ENCODE assay signal across 1 cellular context in genomic region chr6:129695373-129696027, GRCh38.
TF ChIP-seq lines count a peak whose summit lies in the region.

No MANE protein-coding gene starts in this region.

TF ChIP-seq in GM12878, 131 proteins besides CTCF, POLR2A, EP300 and RAD21 (continued from another document and continues in another):
- TF ChIP-seq NKRF (conservative IDR thresholded peaks at IDR 0.05) (no peak), STAT1 (conservative IDR thresholded peaks at IDR 0.05) (no peak), MYC (IDR thresholded peaks at IDR 0.05; ENCODE audit: insufficient read depth, insufficient read length, insufficient replicate concordance, low read length, severe bottlenecking) (no peak), MEF2A (IDR thresholded peaks at IDR 0.05; ENCODE audit: insufficient read depth, low read depth, low read length) (peak; percentile 93), CBFB (IDR thresholded peaks at IDR 0.05; ENCODE audit: low read depth) (no peak), FOXM1 (IDR thresholded peaks at IDR 0.05; ENCODE audit: low read depth, low read length) (peak; percentile 88; the same call in 1 of the 2 replicates), EED (IDR thresholded peaks at IDR 0.05; ENCODE audit: low read depth) (peak; percentile 65; the same call in 1 of the 2 replicates), MLLT1 (IDR thresholded peaks at IDR 0.05) (no peak; the same call in 1 of the 2 replicates), ZNF622 (IDR thresholded peaks at IDR 0.05) (no peak), SIX5 (IDR thresholded peaks at IDR 0.05; ENCODE audit: low read depth, low read length, severe bottlenecking) (no peak), EGR1 (IDR thresholded peaks at IDR 0.05; ENCODE audit: borderline replicate concordance in 1 of 2, low read depth in 2 of 2, low read length in 2 of 2) (peak in 1 of 2 experiments; percentile 67; a peak in 1 of 3 replicates), ZNF274 (IDR thresholded peaks at IDR 0.05; ENCODE audit: insufficient read depth, insufficient read length) (no peak), SREBF1 (IDR thresholded peaks at IDR 0.05; ENCODE audit: low read length) (no peak), TBL1XR1 (IDR thresholded peaks at IDR 0.05; ENCODE audit: low read depth, low read length) (peak; percentile 76; the same call in 1 of the 2 replicates), STAT3 (IDR thresholded peaks at IDR 0.05; ENCODE audit: low read depth, low read length) (no peak), NR2C2 (IDR thresholded peaks at IDR 0.05; ENCODE audit: borderline replicate concordance, control insufficient read depth, insufficient read length, low read depth) (no peak), BHLHE40 (IDR thresholded peaks at IDR 0.05; ENCODE audit: borderline replicate concordance in 1 of 2, low read depth in 2 of 2, low read length in 1 of 2) (peak; percentile 28 to 47; a peak in 1 of 4 replicates), ZSCAN29 (IDR thresholded peaks at IDR 0.05) (no peak), RELA (IDR thresholded peaks at IDR 0.05; ENCODE audit: borderline replicate concordance, partially characterized antibody) (no peak), ZBTB4 (CRISPR knock-in tag; IDR thresholded peaks at IDR 0.05) (no peak), ELK1 (IDR thresholded peaks at IDR 0.05; ENCODE audit: low read depth, low read length) (no peak), ZNF24 (IDR thresholded peaks at IDR 0.05) (no peak), IRF3 (IDR thresholded peaks at IDR 0.05) (no peak), CEBPB (IDR thresholded peaks at IDR 0.05; ENCODE audit: borderline replicate concordance in 1 of 2, low read depth in 2 of 2, low read length in 2 of 2) (no peak), NFXL1 (IDR thresholded peaks at IDR 0.05; ENCODE audit: borderline replicate concordance) (no peak), E2F8 (IDR thresholded peaks at IDR 0.05; ENCODE audit: low read depth, partially characterized antibody) (no peak), MTA2 (IDR thresholded peaks at IDR 0.05; ENCODE audit: low read depth) (peak; percentile 73), USF2 (IDR thresholded peaks at IDR 0.05; ENCODE audit: borderline replicate concordance, low read depth, low read length) (no peak), BCL3 (IDR thresholded peaks at IDR 0.05; ENCODE audit: borderline replicate concordance, insufficient read depth, low read depth, low read length, poor library complexity, severe bottlenecking) (peak; percentile 35), RUNX3 (IDR thresholded peaks at IDR 0.05; ENCODE audit: low read length) (peak; percentile 76), E4F1 (IDR thresholded peaks at IDR 0.05; ENCODE audit: borderline replicate concordance, partially characterized antibody) (no peak), CREM (IDR thresholded peaks at IDR 0.05; ENCODE audit: low read depth) (peak; percentile 65; the same call in 1 of the 2 replicates), BMI1 (IDR thresholded peaks at IDR 0.05; ENCODE audit: borderline replicate concordance) (no peak), RCOR1 (conservative IDR thresholded peaks at IDR 0.05; ENCODE audit: low read depth, low read length) (no peak), ATF2 (IDR thresholded peaks at IDR 0.05; ENCODE audit: low read length) (peak; percentile 79), RB1 (IDR thresholded peaks at IDR 0.05; ENCODE audit: borderline replicate concordance) (no peak), SMARCA5 (IDR thresholded peaks at IDR 0.05) (0 out of 2 replicates have a peak, but pooled peaks have one; percentile 13), PAX8 (IDR thresholded peaks at IDR 0.05) (no peak), TCF3 (IDR thresholded peaks at IDR 0.05; ENCODE audit: borderline replicate concordance, insufficient read depth, low read depth, low read length) (no peak), NFYA (IDR thresholded peaks at IDR 0.05; ENCODE audit: borderline replicate concordance, low read depth, low read length) (no peak), ETV6 (conservative IDR thresholded peaks at IDR 0.05 in 1 of 2, IDR thresholded peaks at IDR 0.05 in 1 of 2; ENCODE audit: borderline replicate concordance in 1 of 2, low read depth in 1 of 2) (peak in 1 of 2 experiments; percentile 80; a peak in 1 of 4 replicates)
